ENCODE assay signal across 8 cellular contexts in the genomic region with DNA sequence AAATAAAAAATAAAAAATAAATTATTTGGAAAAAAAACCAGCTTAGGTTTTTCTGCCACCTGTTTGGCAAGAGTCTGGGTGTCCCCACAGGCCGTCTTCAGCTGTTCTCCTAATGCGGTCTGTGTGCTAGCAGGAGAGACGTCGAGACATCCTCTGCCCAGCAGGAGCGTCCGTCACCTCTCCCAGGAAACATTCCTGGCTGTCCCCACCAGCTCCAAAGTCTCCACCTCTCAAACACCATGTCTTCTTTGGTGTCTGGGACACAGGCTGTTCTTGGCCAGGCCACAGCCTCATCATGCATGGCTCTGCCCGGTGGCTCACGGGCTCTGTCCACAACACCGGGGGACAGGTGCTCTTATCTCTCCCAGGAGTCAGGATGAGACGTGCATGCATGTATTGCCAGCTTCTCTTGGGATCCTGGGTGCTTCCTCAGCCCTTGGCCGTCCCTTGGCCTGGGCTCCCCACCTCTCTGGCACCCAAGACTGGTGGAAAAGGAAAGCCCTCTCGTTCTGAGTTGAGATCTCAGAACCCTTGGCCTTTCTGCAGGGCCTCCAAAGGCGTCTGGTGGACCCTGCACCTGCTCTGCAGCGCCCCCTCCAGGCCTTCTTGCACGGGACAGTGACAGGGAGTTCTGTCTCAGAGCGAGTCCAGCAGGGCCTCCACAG.
DNase-seq lines count a peak whose midpoint lies in the region; ATAC-seq, FAIRE-seq and TF ChIP-seq lines count a peak whose summit lies in the region.

No MANE protein-coding gene starts in this region.

- TF ChIP-seq CTCF in A673 (conservative IDR thresholded peaks at IDR 0.05; ENCODE audit: low read depth, low read length) (peak; percentile 89), GM12874 (IDR thresholded peaks at IDR 0.05; ENCODE audit: insufficient read depth, low read depth, low read length) (peak; percentile 67), pancreas (IDR thresholded peaks at IDR 0.05) (peak in 3 of 4 donors; percentile 11 to 23 (median 17)), gastroesophageal sphincter (IDR thresholded peaks at IDR 0.05) (peak in 1 of 4 experiments; percentile 29)

- WGBS in pancreas, 2 donors = 72 to 74% methylated on average over 16 of the region's 16 CpGs
- 70 to 83% methylated on average over 7 to 11 of the region's 16 CpGs for WGBS in gastroesophageal sphincter (ENCODE audit: low coverage in 1 of 2), 2 donors

- POLR2A ChIA-PET in A673 (lab: Charles Lee; ENCODE audit: low non-redundant PET) = no interaction called here

- H3K36me3 ChIP-seq in A673 (ENCODE audit: insufficient read depth, low read length, poor library complexity, severe bottlenecking) (no peaks in the 10 kb centered on the region), pancreas (no peaks in the 10 kb centered on the region), gastroesophageal sphincter (no peaks in the 10 kb centered on the region)

- intact Hi-C loops in A673 (cut with micrococcal nuclease; ENCODE audit: unreplicated experiment) (loop anchor here (5.0 kb wide), 1 partner anchor 182 kb away; no protein-coding TSS in a partner anchor), pancreas (cut with DNase I) (no loop called here)

- H3K27me3 ChIP-seq in A673 (replicated peaks; ENCODE audit: insufficient read depth, low read depth, low read length, poor library complexity) (no peaks in the 10 kb centered on the region), pancreas (no peaks in the 10 kb centered on the region), gastroesophageal sphincter (peaks cover 97% of the 10 kb centered on the region)

- no peak for FAIRE-seq in pancreas (lab: Jason Lieb, UNC)

- CTCF ChIA-PET in A673 (lab: Charles Lee) = no interaction called here

- H3K27ac ChIP-seq in A673 (ENCODE audit: low read depth, low read length, poor library complexity, severe bottlenecking) = no peak overlapping the region
- H3K27ac ChIP-seq in pancreas = peak overlapping the region; percentile 87 to 95 (median 91)
- H3K27ac ChIP-seq in gastroesophageal sphincter = no peak overlapping the region

- ATAC-seq in pancreas (no peak), gastroesophageal sphincter (no peak), HG03175 (IDR thresholded peaks at IDR 0.05; ENCODE audit: unreplicated experiment) (no peak)

- peak; percentile 71 for DNase-seq in A673 (ENCODE audit: low spot score)
- DNase-seq in SHP77 treated with DMSO at 0.1 percent for 48 hours (lab: John Stamatoyannopoulos, UW) = peak; percentile 46
- peak; percentile 57 for DNase-seq in dermis blood vessel endothelial cell
- peak in 3 of 6 donors; percentile 43 to 77 (median 59) for DNase-seq in pancreas
- DNase-seq in H4 (ENCODE audit: low spot score) = no peak

- TF ChIP-seq POLR2A in gastroesophageal sphincter (IDR thresholded peaks at IDR 0.05) = no peak

- peaks cover 7% of the 10 kb centered on the region for H3K4me1 ChIP-seq in A673 (ENCODE audit: insufficient read depth, low read length, poor library complexity, severe bottlenecking)
- H3K4me1 ChIP-seq in pancreas = peaks cover 16 to 29% (median 22%) of the 10 kb centered on the region in 3 donors
- peaks cover 0 to 16% (median 0%) of the 10 kb centered on the region in 3 donors for H3K4me1 ChIP-seq in gastroesophageal sphincter

- TF ChIP-seq EP300 in gastroesophageal sphincter (IDR thresholded peaks at IDR 0.05) = no peak

- H3K9me3 ChIP-seq in A673 (ENCODE audit: low read depth, low read length, poor library complexity, severe bottlenecking) (no peaks in the 10 kb centered on the region), pancreas (no peaks in the 10 kb centered on the region), gastroesophageal sphincter (no peaks in the 10 kb centered on the region)

- BruUV-seq in A673 (replicated peaks; lab: Mats Ljungman, UMichigan) = no TSS peak

- H3K4me3 ChIP-seq in A673 (ENCODE audit: low read depth, low read length, poor library complexity, severe bottlenecking) = no peak overlapping the region
- H3K4me3 ChIP-seq in pancreas = no peak overlapping the region
- no peak overlapping the region for H3K4me3 ChIP-seq in gastroesophageal sphincter

Comparison
In these comparisons a context has a peak if more than half of its experiments do, and no peak if none do; other contexts are left out.
1. H3K27ac ChIP-seq: peak in pancreas (4 of 4); none in A673 (single experiment) and gastroesophageal sphincter (0 of 4).